8 cellular contexts compared by ENCODE assay signal in the genomic region with DNA sequence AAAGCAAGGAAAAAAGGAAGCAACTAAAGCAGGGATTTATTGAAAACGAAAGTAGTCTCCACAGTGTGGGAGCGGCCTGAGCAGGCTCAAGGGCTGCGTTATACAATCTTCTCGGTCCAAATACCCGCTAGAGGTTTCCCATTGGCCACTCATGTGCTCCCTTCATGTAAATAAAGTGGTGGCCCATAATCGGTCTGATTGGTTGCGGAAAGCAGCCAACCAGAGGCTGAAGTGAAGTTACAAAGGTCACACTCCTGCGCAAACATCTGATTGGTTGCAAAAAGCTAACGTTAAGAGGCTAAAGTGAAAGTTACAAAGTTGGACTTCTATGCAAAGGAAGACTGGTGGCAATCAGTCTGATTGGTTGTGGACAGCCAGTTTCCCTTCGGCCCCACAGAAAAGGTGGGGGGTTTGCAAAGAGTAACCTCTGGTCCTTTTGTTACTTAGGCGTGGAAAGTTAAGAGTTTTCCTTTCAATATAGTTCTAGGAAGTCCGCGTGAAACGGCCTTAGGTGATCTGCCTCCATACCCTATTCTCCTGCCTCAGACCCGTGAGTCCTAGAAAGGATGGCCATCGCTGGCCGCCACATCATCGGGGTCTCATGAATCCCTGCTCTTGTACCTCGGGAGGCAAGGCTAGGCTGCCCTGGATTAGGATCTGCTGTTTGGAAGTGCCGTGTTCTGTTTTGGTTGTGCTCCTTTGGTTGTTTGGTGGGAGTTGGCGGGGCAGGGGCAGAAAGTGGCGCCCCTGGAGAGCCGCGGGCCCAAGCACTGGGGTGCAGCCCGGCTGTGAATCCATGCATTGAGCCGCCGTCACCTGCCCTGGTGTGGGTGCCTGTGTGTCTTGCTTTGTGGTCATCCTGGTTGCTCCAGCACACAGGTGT.
DNase-seq lines count a peak whose midpoint lies in the region; ATAC-seq, FAIRE-seq and TF ChIP-seq lines count a peak whose summit lies in the region.

No MANE protein-coding gene starts in this region.

- peaks cover 20% of the 10 kb centered on the region for H3K4me1 ChIP-seq in CD8-positive, alpha-beta T cell (ENCODE audit: insufficient read depth, low read length)
- H3K4me1 ChIP-seq in Loucy (ENCODE audit: insufficient read depth, low read length, poor library complexity, severe bottlenecking): peaks cover 30% of the 10 kb centered on the region
- peaks cover 12% of the 10 kb centered on the region for H3K4me1 ChIP-seq in endothelial cell of umbilical vein (ENCODE audit: control insufficient read depth, extremely low read depth, insufficient read depth, low read length)
- no peaks in the 10 kb centered on the region for H3K4me1 ChIP-seq in neural progenitor cell

- no peaks in the 10 kb centered on the region for H3K36me3 ChIP-seq in CD8-positive, alpha-beta T cell (ENCODE audit: insufficient read depth, low read length)
- H3K36me3 ChIP-seq in Loucy (ENCODE audit: insufficient read depth, low read length): no peaks in the 10 kb centered on the region
- H3K36me3 ChIP-seq in endothelial cell of umbilical vein (ENCODE audit: control insufficient read depth in 2 of 2, extremely low read depth in 1 of 2, insufficient read depth in 2 of 2, low read length in 2 of 2): no peaks in the 10 kb centered on the region
- H3K36me3 ChIP-seq in neural progenitor cell: no peaks in the 10 kb centered on the region

- BruUV-seq in endothelial cell of umbilical vein (replicated peaks; lab: Mats Ljungman, UMichigan): no TSS peak

- H3K9me3 Mint-ChIP-seq in CD8-positive, alpha-beta T cell: no peaks in the 10 kb centered on the region
- H3K9me3 Mint-ChIP-seq in activated CD4-positive, alpha-beta T cell treated with anti-CD3 and anti-CD28 coated beads, Interleukin-2, amount 10 ng/mL, durations not matched to agents 24 days and 14 days: no peaks in the 10 kb centered on the region
- H3K9me3 Mint-ChIP-seq in neural progenitor cell: peaks cover 31% of the 10 kb centered on the region

- H3K4me2 ChIP-seq in Loucy (ENCODE audit: low read depth, low read length, poor library complexity, severe bottlenecking): peak overlapping the region; percentile 85
- H3K4me2 ChIP-seq in endothelial cell of umbilical vein (ENCODE audit: insufficient read depth, low read length): peak overlapping the region; percentile 78
- no peak overlapping the region for H3K4me2 ChIP-seq in neural progenitor cell

- peak overlapping the region; percentile 98 for H3K4me3 ChIP-seq in CD8-positive, alpha-beta T cell (ENCODE audit: low read depth, low read length)
- peak overlapping the region; percentile 96 for H3K4me3 ChIP-seq in Loucy (ENCODE audit: low read length, poor library complexity, severe bottlenecking)
- peak overlapping the region in 2 of 3 experiments; percentile 50 to 56 for H3K4me3 ChIP-seq in endothelial cell of umbilical vein (replicated peaks in 1 of 3; ENCODE audit: insufficient read depth in 1 of 3, low read depth in 1 of 3, low read length in 3 of 3)
- no peak overlapping the region for H3K4me3 ChIP-seq in neural progenitor cell

- CTCF ChIA-PET in CD8-positive, alpha-beta T cell (lab: Charles Lee): interaction anchor here (0.6 to 1.8 kb wide), 2 partner anchors 21 to 255 kb away, joined by 3 to 8 read pairs; no protein-coding TSS in a partner anchor
- CTCF ChIA-PET in endothelial cell of umbilical vein (lab: Charles Lee): interaction anchor here (1.4 kb wide), 1 partner anchor 21 kb away, joined by 4 read pairs; no protein-coding TSS in a partner anchor

- H3K79me2 ChIP-seq in Loucy (ENCODE audit: insufficient read depth, low read length): no peaks in the 10 kb centered on the region
- H3K79me2 ChIP-seq in endothelial cell of umbilical vein (ENCODE audit: control insufficient read depth, insufficient read depth, low read length): no peaks in the 10 kb centered on the region
- H3K79me2 ChIP-seq in neural progenitor cell (ENCODE audit: low read depth): no peaks in the 10 kb centered on the region

- peak; percentile 73 for ATAC-seq in CD8-positive, alpha-beta T cell
- ATAC-seq in GM21381 (IDR thresholded peaks at IDR 0.05; ENCODE audit: unreplicated experiment): peak; percentile 72

- FAIRE-seq in endothelial cell of umbilical vein (lab: Jason Lieb, UNC): no peak
- FAIRE-seq in urothelium cell line (lab: Jason Lieb, UNC): peak; percentile 50

- H3K9me1 ChIP-seq in endothelial cell of umbilical vein (replicated peaks; ENCODE audit: control insufficient read depth, extremely low read depth, insufficient read depth, low read length): no peaks in the 10 kb centered on the region

- peaks cover under 1% of the 10 kb centered on the region for H3K9me3 ChIP-seq in CD8-positive, alpha-beta T cell (ENCODE audit: low read length)
- H3K9me3 ChIP-seq in Loucy (ENCODE audit: insufficient read depth, low read depth, low read length) (no peaks in the 10 kb centered on the region), endothelial cell of umbilical vein (replicated peaks; ENCODE audit: control insufficient read depth, insufficient read depth, low read length) (no peaks in the 10 kb centered on the region), neural progenitor cell (ENCODE audit: low read depth) (no peaks in the 10 kb centered on the region)

- no peaks in the 10 kb centered on the region for H3K9me2 ChIP-seq in Loucy (replicated peaks; ENCODE audit: low read depth, low read length)

- H3K9ac ChIP-seq in Loucy (ENCODE audit: low read depth, low read length, poor library complexity, severe bottlenecking) (peak overlapping the region; percentile 92), endothelial cell of umbilical vein (replicated peaks; ENCODE audit: extremely low read depth, insufficient read depth, low read length) (no peak overlapping the region), neural progenitor cell (no peak overlapping the region)

- H3F3A ChIP-seq in Loucy (ENCODE audit: low read depth) (peaks cover 8% of the 10 kb centered on the region; the same call in 1 of the 2 replicates), neural progenitor cell (ENCODE audit: low read depth) (no peaks in the 10 kb centered on the region)

- peaks cover 28% of the 10 kb centered on the region for H3K4me1 Mint-ChIP-seq in CD8-positive, alpha-beta T cell (ENCODE audit: low read depth)
- peaks cover 15% of the 10 kb centered on the region for H3K4me1 Mint-ChIP-seq in activated CD4-positive, alpha-beta T cell treated with anti-CD3 and anti-CD28 coated beads, Interleukin-2, amount 10 ng/mL, durations not matched to agents 24 days and 14 days
- peaks cover 16% of the 10 kb centered on the region for H3K4me1 Mint-ChIP-seq in neural progenitor cell

- H4K20me1 ChIP-seq in Loucy (ENCODE audit: insufficient read depth, low read length, poor library complexity, severe bottlenecking): no peaks in the 10 kb centered on the region
- no peaks in the 10 kb centered on the region for H4K20me1 ChIP-seq in endothelial cell of umbilical vein (replicated peaks; ENCODE audit: control insufficient read depth, extremely low read depth, insufficient read depth, low read length)
- no peaks in the 10 kb centered on the region for H4K20me1 ChIP-seq in neural progenitor cell (ENCODE audit: low read depth)

- no peak for TF ChIP-seq CTCF in CD8-positive, alpha-beta T cell (IDR thresholded peaks at IDR 0.05)
- TF ChIP-seq CTCF in Loucy (conservative IDR thresholded peaks at IDR 0.05; ENCODE audit: low read length) (no peak), endothelial cell of umbilical vein (IDR thresholded peaks at IDR 0.05; ENCODE audit: extremely low read depth in 1 of 2, insufficient read depth in 1 of 2, low read depth in 1 of 2, low read length in 2 of 2) (no peak), neural progenitor cell (IDR thresholded peaks at IDR 0.05) (no peak)

- DNase-seq in CD8-positive, alpha-beta T cell: peak; percentile 28 to 75 (median 53)
- peak; percentile 93 for DNase-seq in activated CD4-positive, alpha-beta T cell treated with anti-CD3 and anti-CD28 coated beads, Interleukin-2, amount 10 ng/mL, durations not matched to agents 24 days and 14 days
- DNase-seq in endothelial cell of umbilical vein (ENCODE audit: low read depth, low spot score): peak; percentile 44
- DNase-seq in neural progenitor cell (ENCODE audit: low spot score): no peak
- DNase-seq in urothelium cell line (ENCODE audit: low spot score): no peak
- no peak for DNase-seq in NCI-H526 (lab: John Stamatoyannopoulos, UW)

- no peak for TF ChIP-seq POLR2A in endothelial cell of umbilical vein (IDR thresholded peaks at IDR 0.05; ENCODE audit: low read depth, low read length)

- dilution Hi-C loops in endothelial cell of umbilical vein (cut with MboI; ENCODE audit: extremely low pct_ligation_motif_present, low sequenced_read_pairs): no loop called here

- POLR2A ChIA-PET in CD8-positive, alpha-beta T cell (lab: Charles Lee): interaction anchor here (1.3 to 1.5 kb wide), 4 partner anchors 14 to 589 kb away, joined by 4 to 8 read pairs (median 4); a partner anchor contains a TSS
- POLR2A ChIA-PET in endothelial cell of umbilical vein (lab: Charles Lee): no interaction called here

- peak overlapping the region; percentile 94 for H3K4me3 Mint-ChIP-seq in CD8-positive, alpha-beta T cell
- peak overlapping the region; percentile 99 for H3K4me3 Mint-ChIP-seq in activated CD4-positive, alpha-beta T cell treated with anti-CD3 and anti-CD28 coated beads, Interleukin-2, amount 10 ng/mL, durations not matched to agents 24 days and 14 days
- peak overlapping the region; percentile 77 for H3K4me3 Mint-ChIP-seq in neural progenitor cell

- H3K27me3 Mint-ChIP-seq in CD8-positive, alpha-beta T cell (ENCODE audit: low read depth): no peaks in the 10 kb centered on the region
- H3K27me3 Mint-ChIP-seq in activated CD4-positive, alpha-beta T cell treated with anti-CD3 and anti-CD28 coated beads, Interleukin-2, amount 10 ng/mL, durations not matched to agents 24 days and 14 days: peaks cover 14% of the 10 kb centered on the region
- H3K27me3 Mint-ChIP-seq in neural progenitor cell (ENCODE audit: insufficient read depth, low read depth): peaks cover 20% of the 10 kb centered on the region

- peak overlapping the region; percentile 97 for H2AFZ ChIP-seq in Loucy (ENCODE audit: low read length)
- no peak overlapping the region for H2AFZ ChIP-seq in endothelial cell of umbilical vein (ENCODE audit: low read depth, low read length)
- H2AFZ ChIP-seq in neural progenitor cell (replicated peaks): no peak overlapping the region

- H3K27ac Mint-ChIP-seq in CD8-positive, alpha-beta T cell: peak overlapping the region; percentile 96
- peak overlapping the region; percentile 93 for H3K27ac Mint-ChIP-seq in activated CD4-positive, alpha-beta T cell treated with anti-CD3 and anti-CD28 coated beads, Interleukin-2, amount 10 ng/mL, durations not matched to agents 24 days and 14 days
- H3K27ac Mint-ChIP-seq in neural progenitor cell: no peak overlapping the region

- H3K36me3 Mint-ChIP-seq in CD8-positive, alpha-beta T cell: peaks cover 6% of the 10 kb centered on the region
- peaks cover 3% of the 10 kb centered on the region for H3K36me3 Mint-ChIP-seq in activated CD4-positive, alpha-beta T cell treated with anti-CD3 and anti-CD28 coated beads, Interleukin-2, amount 10 ng/mL, durations not matched to agents 24 days and 14 days (ENCODE audit: low read depth)
- peaks cover 9% of the 10 kb centered on the region for H3K36me3 Mint-ChIP-seq in neural progenitor cell

- intact Hi-C loops in CD8-positive, alpha-beta T cell (cut with DNase I, micrococcal nuclease): loop anchor here (1.0 to 5.0 kb wide), 12 partner anchors 21 to 1286 kb away; a partner anchor contains a TSS
- intact Hi-C loops in activated CD4-positive, alpha-beta T cell treated with anti-CD3 and anti-CD28 coated beads, Interleukin-2, amount 10 ng/mL, durations not matched to agents 24 days and 14 days (cut with micrococcal nuclease): loop anchor here (1.0 to 5.0 kb wide), 2 partner anchors 147 to 191 kb away; a partner anchor contains a TSS
- intact Hi-C loops in endothelial cell of umbilical vein (cut with micrococcal nuclease): no loop called here

- H3K27me3 ChIP-seq in CD8-positive, alpha-beta T cell (ENCODE audit: insufficient read depth, low read length): no peaks in the 10 kb centered on the region
- no peaks in the 10 kb centered on the region for H3K27me3 ChIP-seq in Loucy (ENCODE audit: insufficient read depth, low read length, poor library complexity, severe bottlenecking)
- peaks cover 8 to 25% of the 10 kb centered on the region in 2 experiments for H3K27me3 ChIP-seq in endothelial cell of umbilical vein (ENCODE audit: control insufficient read depth in 2 of 2, insufficient read depth in 2 of 2, low read length in 2 of 2)
- H3K27me3 ChIP-seq in neural progenitor cell: peaks cover 33% of the 10 kb centered on the region

- H3K27ac ChIP-seq in CD8-positive, alpha-beta T cell (ENCODE audit: low read depth, low read length): peak overlapping the region; percentile 87
- H3K27ac ChIP-seq in endothelial cell of umbilical vein (ENCODE audit: insufficient read depth, low read depth, low read length) (no peak overlapping the region), neural progenitor cell (no peak overlapping the region)

Comparison
In these comparisons a context has a peak if more than half of its experiments do, and no peak if none do; other contexts are left out.
1. DNase-seq: peak in CD8-positive, alpha-beta T cell (7 of 7), activated CD4-positive, alpha-beta T cell treated with anti-CD3 and anti-CD28 coated beads, Interleukin-2, amount 10 ng/mL, durations not matched to agents 24 days and 14 days (single experiment) and endothelial cell of umbilical vein (single experiment); none in neural progenitor cell (single experiment), urothelium cell line (single experiment) and NCI-H526 (0 of 2).
2. Peak in every context shown above with its lines, with median percentiles within 50 percentile points of each other: H3K4me3 Mint-ChIP-seq.